ENCODE assay signal across 1 cellular context in the genomic region with DNA sequence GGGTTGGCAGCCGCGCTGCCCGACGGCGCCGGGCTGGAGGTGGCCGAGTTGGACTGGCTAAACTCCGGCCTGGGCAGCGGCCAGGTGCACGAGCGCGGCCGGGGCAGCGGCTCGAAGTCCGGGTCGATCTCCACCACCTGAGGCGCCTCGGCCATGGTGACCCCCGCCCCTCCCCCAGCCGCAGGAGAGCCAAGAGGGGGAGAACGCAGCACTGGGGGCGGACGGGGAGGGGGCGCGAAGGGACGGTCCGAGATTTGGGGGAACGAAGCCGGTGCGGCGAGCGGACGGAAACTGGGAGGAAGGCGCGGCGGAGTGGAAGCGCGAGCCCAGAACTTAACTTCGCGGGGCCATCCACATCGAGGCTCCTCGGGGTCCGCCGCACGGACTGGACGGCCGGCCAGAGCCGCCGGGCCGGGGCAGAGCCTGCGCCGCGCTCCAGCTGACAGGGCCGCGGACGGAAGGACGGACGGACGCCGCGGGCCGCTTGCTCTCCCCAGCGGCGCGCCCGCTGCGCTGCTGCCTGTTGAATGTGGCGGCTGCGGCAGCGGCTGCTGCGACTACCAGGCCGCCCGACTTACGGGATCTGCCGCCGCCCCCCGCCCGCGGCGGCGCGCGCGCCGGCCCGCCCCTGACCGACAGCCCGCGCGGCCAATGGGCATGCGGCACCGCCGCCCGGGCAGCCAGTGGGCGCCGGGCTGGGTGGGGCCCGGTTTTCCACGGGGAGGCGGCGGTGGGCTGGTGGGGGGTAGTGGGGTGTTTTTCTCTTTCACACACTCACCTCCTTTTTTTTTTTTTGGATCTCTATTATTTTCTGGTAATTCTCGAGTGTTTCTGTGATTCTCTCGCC.
TF ChIP-seq lines count a peak whose summit lies in the region.

A gene (minus strand): TSS at position 584 of the 847 bp plus-strand sequence. CDS start 429 bp downstream, at position 155.

TF ChIP-seq in HepG2, 621 proteins besides CTCF, POLR2A, EP300 and RAD21 (continued from another document and continues in another):
- TF ChIP-seq, protein P1, sequence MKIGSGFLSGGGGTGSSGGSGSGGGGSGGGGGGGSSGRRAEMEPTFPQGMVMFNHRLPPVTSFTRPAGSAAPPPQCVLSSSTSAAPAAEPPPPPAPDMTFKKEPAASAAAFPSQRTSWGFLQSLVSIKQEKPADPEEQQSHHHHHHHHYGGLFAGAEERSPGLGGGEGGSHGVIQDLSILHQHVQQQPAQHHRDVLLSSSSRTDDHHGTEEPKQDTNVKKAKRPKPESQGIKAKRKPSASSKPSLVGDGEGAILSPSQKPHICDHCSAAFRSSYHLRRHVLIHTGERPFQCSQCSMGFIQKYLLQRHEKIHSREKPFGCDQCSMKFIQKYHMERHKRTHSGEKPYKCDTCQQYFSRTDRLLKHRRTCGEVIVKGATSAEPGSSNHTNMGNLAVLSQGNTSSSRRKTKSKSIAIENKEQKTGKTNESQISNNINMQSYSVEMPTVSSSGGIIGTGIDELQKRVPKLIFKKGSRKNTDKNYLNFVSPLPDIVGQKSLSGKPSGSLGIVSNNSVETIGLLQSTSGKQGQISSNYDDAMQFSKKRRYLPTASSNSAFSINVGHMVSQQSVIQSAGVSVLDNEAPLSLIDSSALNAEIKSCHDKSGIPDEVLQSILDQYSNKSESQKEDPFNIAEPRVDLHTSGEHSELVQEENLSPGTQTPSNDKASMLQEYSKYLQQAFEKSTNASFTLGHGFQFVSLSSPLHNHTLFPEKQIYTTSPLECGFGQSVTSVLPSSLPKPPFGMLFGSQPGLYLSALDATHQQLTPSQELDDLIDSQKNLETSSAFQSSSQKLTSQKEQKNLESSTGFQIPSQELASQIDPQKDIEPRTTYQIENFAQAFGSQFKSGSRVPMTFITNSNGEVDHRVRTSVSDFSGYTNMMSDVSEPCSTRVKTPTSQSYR (CRISPR knock-in tag; IDR thresholded peaks at IDR 0.05; ENCODE audit: borderline replicate concordance): peak; percentile 86
- TF ChIP-seq, protein P2, sequence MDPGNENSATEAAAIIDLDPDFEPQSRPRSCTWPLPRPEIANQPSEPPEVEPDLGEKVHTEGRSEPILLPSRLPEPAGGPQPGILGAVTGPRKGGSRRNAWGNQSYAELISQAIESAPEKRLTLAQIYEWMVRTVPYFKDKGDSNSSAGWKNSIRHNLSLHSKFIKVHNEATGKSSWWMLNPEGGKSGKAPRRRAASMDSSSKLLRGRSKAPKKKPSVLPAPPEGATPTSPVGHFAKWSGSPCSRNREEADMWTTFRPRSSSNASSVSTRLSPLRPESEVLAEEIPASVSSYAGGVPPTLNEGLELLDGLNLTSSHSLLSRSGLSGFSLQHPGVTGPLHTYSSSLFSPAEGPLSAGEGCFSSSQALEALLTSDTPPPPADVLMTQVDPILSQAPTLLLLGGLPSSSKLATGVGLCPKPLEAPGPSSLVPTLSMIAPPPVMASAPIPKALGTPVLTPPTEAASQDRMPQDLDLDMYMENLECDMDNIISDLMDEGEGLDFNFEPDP (CRISPR knock-in tag; conservative IDR thresholded peaks at IDR 0.05): no peak
- TF ChIP-seq ATF7-NPFF (CRISPR knock-in tag; IDR thresholded peaks at IDR 0.05; ENCODE audit: low read depth): no peak
- TF ChIP-seq ZNF205 (CRISPR knock-in tag; IDR thresholded peaks at IDR 0.05): no peak
- TF ChIP-seq EED (CRISPR knock-in tag; IDR thresholded peaks at IDR 0.05): 0 out of 2 replicates have a peak, but pooled peaks have one; percentile 61
- no peak for TF ChIP-seq ZNF20 (CRISPR knock-in tag; IDR thresholded peaks at IDR 0.05)
- no peak for TF ChIP-seq ZSCAN29 (CRISPR knock-in tag; conservative IDR thresholded peaks at IDR 0.05)
- TF ChIP-seq JUNB (CRISPR knock-in tag; IDR thresholded peaks at IDR 0.05; ENCODE audit: borderline replicate concordance): no peak
- no peak for TF ChIP-seq DPF2 (CRISPR knock-in tag; IDR thresholded peaks at IDR 0.05; ENCODE audit: borderline replicate concordance, low read depth)
- TF ChIP-seq SAFB2 (CRISPR knock-in tag; IDR thresholded peaks at IDR 0.05; ENCODE audit: borderline replicate concordance, low read depth): no peak
- no peak for TF ChIP-seq ZFYVE20 (CRISPR knock-in tag; IDR thresholded peaks at IDR 0.05; ENCODE audit: borderline replicate concordance, low read depth)
- no peak for TF ChIP-seq HIVEP1 (CRISPR knock-in tag; IDR thresholded peaks at IDR 0.05)
- TF ChIP-seq, protein P3, sequence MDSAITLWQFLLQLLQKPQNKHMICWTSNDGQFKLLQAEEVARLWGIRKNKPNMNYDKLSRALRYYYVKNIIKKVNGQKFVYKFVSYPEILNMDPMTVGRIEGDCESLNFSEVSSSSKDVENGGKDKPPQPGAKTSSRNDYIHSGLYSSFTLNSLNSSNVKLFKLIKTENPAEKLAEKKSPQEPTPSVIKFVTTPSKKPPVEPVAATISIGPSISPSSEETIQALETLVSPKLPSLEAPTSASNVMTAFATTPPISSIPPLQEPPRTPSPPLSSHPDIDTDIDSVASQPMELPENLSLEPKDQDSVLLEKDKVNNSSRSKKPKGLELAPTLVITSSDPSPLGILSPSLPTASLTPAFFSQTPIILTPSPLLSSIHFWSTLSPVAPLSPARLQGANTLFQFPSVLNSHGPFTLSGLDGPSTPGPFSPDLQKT (CRISPR knock-in tag; IDR thresholded peaks at IDR 0.05; ENCODE audit: borderline replicate concordance): no peak
- TF ChIP-seq KLF13 (CRISPR knock-in tag; IDR thresholded peaks at IDR 0.05): no peak
- no peak; the same call in 1 of the 2 replicates for TF ChIP-seq KAT7 (CRISPR knock-in tag; IDR thresholded peaks at IDR 0.05; ENCODE audit: borderline replicate concordance)
- TF ChIP-seq ZNF605 (CRISPR knock-in tag; IDR thresholded peaks at IDR 0.05): no peak
- TF ChIP-seq SIX4 (CRISPR knock-in tag; IDR thresholded peaks at IDR 0.05): no peak
- TF ChIP-seq TBX3 (IDR thresholded peaks at IDR 0.05; ENCODE audit: borderline replicate concordance): no peak
- TF ChIP-seq, protein P4, sequence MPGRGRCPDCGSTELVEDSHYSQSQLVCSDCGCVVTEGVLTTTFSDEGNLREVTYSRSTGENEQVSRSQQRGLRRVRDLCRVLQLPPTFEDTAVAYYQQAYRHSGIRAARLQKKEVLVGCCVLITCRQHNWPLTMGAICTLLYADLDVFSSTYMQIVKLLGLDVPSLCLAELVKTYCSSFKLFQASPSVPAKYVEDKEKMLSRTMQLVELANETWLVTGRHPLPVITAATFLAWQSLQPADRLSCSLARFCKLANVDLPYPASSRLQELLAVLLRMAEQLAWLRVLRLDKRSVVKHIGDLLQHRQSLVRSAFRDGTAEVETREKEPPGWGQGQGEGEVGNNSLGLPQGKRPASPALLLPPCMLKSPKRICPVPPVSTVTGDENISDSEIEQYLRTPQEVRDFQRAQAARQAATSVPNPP (CRISPR knock-in tag; IDR thresholded peaks at IDR 0.05): no peak
- no peak for TF ChIP-seq ZNF780A (CRISPR knock-in tag; IDR thresholded peaks at IDR 0.05)
- no peak for TF ChIP-seq MIER2 (CRISPR knock-in tag; IDR thresholded peaks at IDR 0.05)
- TF ChIP-seq ZNF614 (CRISPR knock-in tag; IDR thresholded peaks at IDR 0.05; ENCODE audit: borderline replicate concordance): no peak
- no peak for TF ChIP-seq CHD4 (IDR thresholded peaks at IDR 0.05; ENCODE audit: borderline replicate concordance, low read length)
- no peak; the same call in 1 of the 2 replicates for TF ChIP-seq BHLHE40 (IDR thresholded peaks at IDR 0.05; ENCODE audit: low read length)
- TF ChIP-seq SP4 (CRISPR knock-in tag; IDR thresholded peaks at IDR 0.05): peak; percentile 54; the same call in 1 of the 2 replicates
- TF ChIP-seq, protein P5, sequence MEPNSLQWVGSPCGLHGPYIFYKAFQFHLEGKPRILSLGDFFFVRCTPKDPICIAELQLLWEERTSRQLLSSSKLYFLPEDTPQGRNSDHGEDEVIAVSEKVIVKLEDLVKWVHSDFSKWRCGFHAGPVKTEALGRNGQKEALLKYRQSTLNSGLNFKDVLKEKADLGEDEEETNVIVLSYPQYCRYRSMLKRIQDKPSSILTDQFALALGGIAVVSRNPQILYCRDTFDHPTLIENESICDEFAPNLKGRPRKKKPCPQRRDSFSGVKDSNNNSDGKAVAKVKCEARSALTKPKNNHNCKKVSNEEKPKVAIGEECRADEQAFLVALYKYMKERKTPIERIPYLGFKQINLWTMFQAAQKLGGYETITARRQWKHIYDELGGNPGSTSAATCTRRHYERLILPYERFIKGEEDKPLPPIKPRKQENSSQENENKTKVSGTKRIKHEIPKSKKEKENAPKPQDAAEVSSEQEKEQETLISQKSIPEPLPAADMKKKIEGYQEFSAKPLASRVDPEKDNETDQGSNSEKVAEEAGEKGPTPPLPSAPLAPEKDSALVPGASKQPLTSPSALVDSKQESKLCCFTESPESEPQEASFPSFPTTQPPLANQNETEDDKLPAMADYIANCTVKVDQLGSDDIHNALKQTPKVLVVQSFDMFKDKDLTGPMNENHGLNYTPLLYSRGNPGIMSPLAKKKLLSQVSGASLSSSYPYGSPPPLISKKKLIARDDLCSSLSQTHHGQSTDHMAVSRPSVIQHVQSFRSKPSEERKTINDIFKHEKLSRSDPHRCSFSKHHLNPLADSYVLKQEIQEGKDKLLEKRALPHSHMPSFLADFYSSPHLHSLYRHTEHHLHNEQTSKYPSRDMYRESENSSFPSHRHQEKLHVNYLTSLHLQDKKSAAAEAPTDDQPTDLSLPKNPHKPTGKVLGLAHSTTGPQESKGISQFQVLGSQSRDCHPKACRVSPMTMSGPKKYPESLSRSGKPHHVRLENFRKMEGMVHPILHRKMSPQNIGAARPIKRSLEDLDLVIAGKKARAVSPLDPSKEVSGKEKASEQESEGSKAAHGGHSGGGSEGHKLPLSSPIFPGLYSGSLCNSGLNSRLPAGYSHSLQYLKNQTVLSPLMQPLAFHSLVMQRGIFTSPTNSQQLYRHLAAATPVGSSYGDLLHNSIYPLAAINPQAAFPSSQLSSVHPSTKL (CRISPR knock-in tag; IDR thresholded peaks at IDR 0.05): peak; percentile 37; the same call in 1 of the 2 replicates
- TF ChIP-seq KLF12 (CRISPR knock-in tag; IDR thresholded peaks at IDR 0.05; ENCODE audit: borderline replicate concordance): peak; percentile 52; the same call in 1 of the 2 replicates
- TF ChIP-seq, protein P6, sequence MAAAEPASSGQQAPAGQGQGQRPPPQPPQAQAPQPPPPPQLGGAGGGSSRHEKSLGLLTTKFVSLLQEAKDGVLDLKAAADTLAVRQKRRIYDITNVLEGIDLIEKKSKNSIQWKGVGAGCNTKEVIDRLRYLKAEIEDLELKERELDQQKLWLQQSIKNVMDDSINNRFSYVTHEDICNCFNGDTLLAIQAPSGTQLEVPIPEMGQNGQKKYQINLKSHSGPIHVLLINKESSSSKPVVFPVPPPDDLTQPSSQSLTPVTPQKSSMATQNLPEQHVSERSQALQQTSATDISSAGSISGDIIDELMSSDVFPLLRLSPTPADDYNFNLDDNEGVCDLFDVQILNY (CRISPR knock-in tag; conservative IDR thresholded peaks at IDR 0.05): 0 out of 2 replicates have a peak, but pooled peaks have one; percentile 18
- no peak for TF ChIP-seq GFI1 (CRISPR knock-in tag; IDR thresholded peaks at IDR 0.05; ENCODE audit: borderline replicate concordance)
- TF ChIP-seq ZNF446 (CRISPR knock-in tag; IDR thresholded peaks at IDR 0.05): 0 out of 2 replicates have a peak, but pooled peaks have one; percentile 46
- no peak for TF ChIP-seq ZNF703 (CRISPR knock-in tag; IDR thresholded peaks at IDR 0.05; ENCODE audit: borderline replicate concordance)
- no peak for TF ChIP-seq CBFB (CRISPR knock-in tag; IDR thresholded peaks at IDR 0.05)
- TF ChIP-seq ZNF616 (CRISPR knock-in tag; IDR thresholded peaks at IDR 0.05; ENCODE audit: low read depth): no peak
- TF ChIP-seq ZNF501 (CRISPR knock-in tag; IDR thresholded peaks at IDR 0.05): no peak
- TF ChIP-seq, protein P7, sequence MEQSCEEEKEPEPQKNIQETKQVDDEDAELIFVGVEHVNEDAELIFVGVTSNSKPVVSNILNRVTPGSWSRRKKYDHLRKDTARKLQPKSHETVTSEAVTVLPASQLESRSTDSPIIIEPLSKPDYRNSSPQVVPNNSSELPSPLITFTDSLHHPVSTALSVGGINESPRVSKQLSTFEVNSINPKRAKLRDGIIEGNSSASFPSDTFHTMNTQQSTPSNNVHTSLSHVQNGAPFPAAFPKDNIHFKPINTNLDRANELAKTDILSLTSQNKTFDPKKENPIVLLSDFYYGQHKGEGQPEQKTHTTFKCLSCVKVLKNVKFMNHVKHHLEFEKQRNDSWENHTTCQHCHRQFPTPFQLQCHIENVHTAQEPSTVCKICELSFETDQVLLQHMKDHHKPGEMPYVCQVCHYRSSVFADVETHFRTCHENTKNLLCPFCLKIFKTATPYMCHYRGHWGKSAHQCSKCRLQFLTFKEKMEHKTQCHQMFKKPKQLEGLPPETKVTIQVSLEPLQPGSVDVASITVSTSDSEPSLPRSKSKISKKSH (CRISPR knock-in tag; IDR thresholded peaks at IDR 0.05; ENCODE audit: borderline replicate concordance): no peak
- peak; percentile 73 for TF ChIP-seq YY1 (IDR thresholded peaks at IDR 0.05; ENCODE audit: insufficient read depth, insufficient replicate concordance, low read depth, low read length)
- no peak for TF ChIP-seq MEF2D (CRISPR knock-in tag; IDR thresholded peaks at IDR 0.05)
- TF ChIP-seq U2AF1 (optimal IDR thresholded peaks at IDR 0.05; ENCODE audit: low read depth, low read length): no peak
- TF ChIP-seq KDM2A (CRISPR knock-in tag; IDR thresholded peaks at IDR 0.05; ENCODE audit: borderline replicate concordance, low read depth): peak; percentile 39; the same call in 1 of the 2 replicates
- TF ChIP-seq YEATS2 (CRISPR knock-in tag; IDR thresholded peaks at IDR 0.05; ENCODE audit: borderline replicate concordance): no peak
- no peak for TF ChIP-seq ATM (IDR thresholded peaks at IDR 0.05; ENCODE audit: borderline replicate concordance)
- TF ChIP-seq, protein P8, sequence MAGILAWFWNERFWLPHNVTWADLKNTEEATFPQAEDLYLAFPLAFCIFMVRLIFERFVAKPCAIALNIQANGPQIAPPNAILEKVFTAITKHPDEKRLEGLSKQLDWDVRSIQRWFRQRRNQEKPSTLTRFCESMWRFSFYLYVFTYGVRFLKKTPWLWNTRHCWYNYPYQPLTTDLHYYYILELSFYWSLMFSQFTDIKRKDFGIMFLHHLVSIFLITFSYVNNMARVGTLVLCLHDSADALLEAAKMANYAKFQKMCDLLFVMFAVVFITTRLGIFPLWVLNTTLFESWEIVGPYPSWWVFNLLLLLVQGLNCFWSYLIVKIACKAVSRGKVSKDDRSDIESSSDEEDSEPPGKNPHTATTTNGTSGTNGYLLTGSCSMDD (CRISPR knock-in tag; IDR thresholded peaks at IDR 0.05): no peak
- TF ChIP-seq, protein P9, sequence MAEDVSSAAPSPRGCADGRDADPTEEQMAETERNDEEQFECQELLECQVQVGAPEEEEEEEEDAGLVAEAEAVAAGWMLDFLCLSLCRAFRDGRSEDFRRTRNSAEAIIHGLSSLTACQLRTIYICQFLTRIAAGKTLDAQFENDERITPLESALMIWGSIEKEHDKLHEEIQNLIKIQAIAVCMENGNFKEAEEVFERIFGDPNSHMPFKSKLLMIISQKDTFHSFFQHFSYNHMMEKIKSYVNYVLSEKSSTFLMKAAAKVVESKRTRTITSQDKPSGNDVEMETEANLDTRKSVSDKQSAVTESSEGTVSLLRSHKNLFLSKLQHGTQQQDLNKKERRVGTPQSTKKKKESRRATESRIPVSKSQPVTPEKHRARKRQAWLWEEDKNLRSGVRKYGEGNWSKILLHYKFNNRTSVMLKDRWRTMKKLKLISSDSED (CRISPR knock-in tag; IDR thresholded peaks at IDR 0.05): no peak
- no peak for TF ChIP-seq SIX1 (CRISPR knock-in tag; IDR thresholded peaks at IDR 0.05; ENCODE audit: borderline replicate concordance)
